ENCODE assay signal across 34 cellular contexts in genomic region chr16:78200623-78201096, GRCh38.
DNase-seq lines count a peak whose midpoint lies in the region; ATAC-seq, FAIRE-seq and TF ChIP-seq lines count a peak whose summit lies in the region.
"Had no signal": no experiment of that assay in that cellular context is flagged by ENCODE, and none has a peak within 500 bp of the region (broad histone marks: within the 10 kb centered on the region; RNA-seq: fewer than 3 reads in every experiment).

No MANE protein-coding gene starts in this region.

- peaks cover 7% of the 10 kb centered on the region for H3K4me1 Mint-ChIP-seq in astrocyte (ENCODE audit: low read depth, unreplicated experiment)
- no peaks in the 10 kb centered on the region for H3K4me1 Mint-ChIP-seq in CD8-positive, alpha-beta T cell (ENCODE audit: low read depth)
- H3K4me1 Mint-ChIP-seq: activated naive CD8-positive, alpha-beta T cell treated with anti-CD3 and anti-CD28 coated beads, Interleukin-2, amount 10 ng/mL, durations not matched to agents 7 days and 5 days had no signal

- no peaks in the 10 kb centered on the region for H3K27me3 Mint-ChIP-seq in astrocyte (ENCODE audit: low read depth, unreplicated experiment)
- no peaks in the 10 kb centered on the region for H3K27me3 Mint-ChIP-seq in CD8-positive, alpha-beta T cell (ENCODE audit: low read depth)
- H3K27me3 Mint-ChIP-seq: activated naive CD8-positive, alpha-beta T cell treated with anti-CD3 and anti-CD28 coated beads, Interleukin-2, amount 10 ng/mL, durations not matched to agents 7 days and 5 days; CD4-positive, CD25-positive, alpha-beta regulatory T cell; effector memory CD8-positive, alpha-beta T cell had no signal

- H3K27ac ChIP-seq in astrocyte (ENCODE audit: low read depth, low read length), result no peak overlapping the region
- peak overlapping the region in 1 of 4 donors; percentile 5 for H3K27ac ChIP-seq in pancreas
- no peak overlapping the region for H3K27ac ChIP-seq in CD8-positive, alpha-beta T cell (ENCODE audit: low read depth, low read length)
- H3K27ac ChIP-seq: ascending aorta, coronary artery, heart right ventricle, neutrophil, thoracic aorta, vagina had no signal

- no peak for FAIRE-seq in astrocyte (lab: Jason Lieb, UNC)
- no peak for FAIRE-seq in pancreas (lab: Jason Lieb, UNC)
- FAIRE-seq: G401.6, HTR-8/SVneo had no signal

- H3K4me3 Mint-ChIP-seq in astrocyte (ENCODE audit: unreplicated experiment), result no peak overlapping the region
- H3K4me3 Mint-ChIP-seq in CD8-positive, alpha-beta T cell, result no peak overlapping the region
- H3K4me3 Mint-ChIP-seq: activated naive CD8-positive, alpha-beta T cell treated with anti-CD3 and anti-CD28 coated beads, Interleukin-2, amount 10 ng/mL, durations not matched to agents 7 days and 5 days; CD4-positive, CD25-positive, alpha-beta regulatory T cell; effector memory CD8-positive, alpha-beta T cell had no signal

- POLR2A ChIA-PET in CD8-positive, alpha-beta T cell (lab: Charles Lee), result no interaction called here

- no peaks in the 10 kb centered on the region for H3K9me3 Mint-ChIP-seq in astrocyte (ENCODE audit: unreplicated experiment)
- H3K9me3 Mint-ChIP-seq in CD8-positive, alpha-beta T cell, result no peaks in the 10 kb centered on the region
- H3K9me3 Mint-ChIP-seq: effector memory CD8-positive, alpha-beta T cell had no signal

- CTCF ChIA-PET in CD8-positive, alpha-beta T cell (lab: Charles Lee), result no interaction called here

- H3K9me3 ChIP-seq in astrocyte (ENCODE audit: insufficient read depth, low read depth, low read length) (no peaks in the 10 kb centered on the region), pancreas (no peaks in the 10 kb centered on the region)
- no peaks in the 10 kb centered on the region for H3K9me3 ChIP-seq in CD8-positive, alpha-beta T cell (ENCODE audit: low read length)
- H3K9me3 ChIP-seq: ascending aorta, heart right ventricle, neutrophil, thoracic aorta, vagina had no signal

- no peaks in the 10 kb centered on the region for H3K36me3 Mint-ChIP-seq in astrocyte (ENCODE audit: low read depth, unreplicated experiment)
- H3K36me3 Mint-ChIP-seq in CD8-positive, alpha-beta T cell, result no peaks in the 10 kb centered on the region

- ATAC-seq in pancreas, result peak in 3 of 4 donors; percentile 68 to 87 (median 70)
- no peak for ATAC-seq in CD8-positive, alpha-beta T cell
- ATAC-seq: effector memory CD8-positive, alpha-beta T cell; heart right ventricle; left cardiac atrium; Right ventricle myocardium inferior; stimulated activated naive CD8-positive, alpha-beta T cell treated with anti-CD3 and anti-CD28 coated beads, Interleukin-15, Interleukin-2, amounts not matched to agents 100 U/mL and 50 U/mL, for 24 hours had no signal

- no peak overlapping the region for H2AFZ ChIP-seq in astrocyte (ENCODE audit: low read depth, low read length)

- 20 to 23% methylated on average over 6 of the region's 6 CpGs for WGBS in pancreas, 2 donors
- 91 to 94% methylated on average over 6 of the region's 6 CpGs for WGBS in lower leg skin, 2 donors

- H3K9ac ChIP-seq in astrocyte (ENCODE audit: low read length), result no peak overlapping the region

- TF ChIP-seq CTCF in astrocyte (IDR thresholded peaks at IDR 0.05; ENCODE audit: insufficient read depth, low read depth, low read length) (no peak), pancreas (IDR thresholded peaks at IDR 0.05) (no peak), lower leg skin (IDR thresholded peaks at IDR 0.05) (no peak)
- no peak for TF ChIP-seq CTCF in CD8-positive, alpha-beta T cell (IDR thresholded peaks at IDR 0.05)

- no peak for TF ChIP-seq POLR2A in lower leg skin (IDR thresholded peaks at IDR 0.05)

- H3K27ac Mint-ChIP-seq in astrocyte (ENCODE audit: unreplicated experiment), result peak overlapping the region; percentile 85
- H3K27ac Mint-ChIP-seq in CD8-positive, alpha-beta T cell, result no peak overlapping the region
- H3K27ac Mint-ChIP-seq: activated naive CD8-positive, alpha-beta T cell treated with anti-CD3 and anti-CD28 coated beads, Interleukin-2, amount 10 ng/mL, durations not matched to agents 7 days and 5 days; effector memory CD8-positive, alpha-beta T cell had no signal

- H3K4me2 ChIP-seq in astrocyte (ENCODE audit: low read length), result no peak overlapping the region

- H3K36me3 ChIP-seq in astrocyte (ENCODE audit: insufficient read depth, low read length) (no peaks in the 10 kb centered on the region), pancreas (no peaks in the 10 kb centered on the region)
- no peaks in the 10 kb centered on the region for H3K36me3 ChIP-seq in CD8-positive, alpha-beta T cell (ENCODE audit: insufficient read depth, low read length)
- H3K36me3 ChIP-seq: ascending aorta, heart right ventricle, neutrophil, thoracic aorta, vagina had no signal

- H3K27me3 ChIP-seq in astrocyte (ENCODE audit: insufficient read depth, low read length), result no peaks in the 10 kb centered on the region
- H3K27me3 ChIP-seq in pancreas, result no peaks in the 10 kb centered on the region
- no peaks in the 10 kb centered on the region for H3K27me3 ChIP-seq in CD8-positive, alpha-beta T cell (ENCODE audit: insufficient read depth, low read length)
- H3K27me3 ChIP-seq: ascending aorta, heart right ventricle, neutrophil, vagina had no signal

- peak; percentile 77 for DNase-seq in NCI-H1092 treated with DMSO at 0.1 percent for 48 hours (lab: John Stamatoyannopoulos, UW)
- DNase-seq in NCI-H1092 (lab: John Stamatoyannopoulos, UW), result no peak
- DNase-seq in NCI-H2081 (lab: John Stamatoyannopoulos, UW), result peak; percentile 11 to 38
- no peak for DNase-seq in astrocyte (ENCODE audit: low read depth)
- no peak for DNase-seq in pancreas
- no peak for DNase-seq in GM03348 (ENCODE audit: low spot score)
- DNase-seq in lower leg skin (ENCODE audit: low spot score in 2 of 2), result no peak
- no peak for DNase-seq in CD8-positive, alpha-beta T cell
- DNase-seq: 8988T; activated CD4-positive, alpha-beta T cell treated with anti-CD3 and anti-CD28 coated beads for 4 hours; activated effector memory CD4-positive, alpha-beta T cell treated with anti-CD3 and anti-CD28 coated beads, Interleukin-2, amount 50 U/mL, for 16 hours; activated naive CD8-positive, alpha-beta T cell treated with anti-CD3 and anti-CD28 coated beads, Interleukin-2, amount 10 ng/mL, durations not matched to agents 7 days and 5 days; activated T-cell treated with anti-CD3 and anti-CD28 coated beads for 4 hours; CD4-positive, CD25-positive, alpha-beta regulatory T cell; DMS 273 treated with DMSO at 0.1 percent for 48 hours; effector memory CD8-positive, alpha-beta T cell; foreskin fibroblast; HCEC 1CT; heart right ventricle; KBM-7; left cardiac atrium; MM.1S; NCI-H1694 treated with DMSO at 0.1 percent for 48 hours; OCI-M1; stimulated activated naive CD8-positive, alpha-beta T cell treated with anti-CD3 and anti-CD28 coated beads, Interleukin-15, Interleukin-2, amounts not matched to agents 100 U/mL and 50 U/mL, for 24 hours; T-helper 2 cell had no signal

- no peaks in the 10 kb centered on the region for H3K4me1 ChIP-seq in astrocyte (ENCODE audit: insufficient read depth, low read length)
- H3K4me1 ChIP-seq in pancreas, result peaks cover 5 to 15% (median 7%) of the 10 kb centered on the region in 3 donors
- H3K4me1 ChIP-seq in CD8-positive, alpha-beta T cell (ENCODE audit: insufficient read depth, low read length), result no peaks in the 10 kb centered on the region
- H3K4me1 ChIP-seq: ascending aorta, vagina had no signal

- H4K20me1 ChIP-seq in astrocyte (ENCODE audit: insufficient read depth, low read length), result no peaks in the 10 kb centered on the region

- intact Hi-C loops in pancreas (cut with DNase I) (no loop called here), lower leg skin (cut with DNase I; ENCODE audit: low total_unique reads) (no loop called here)
- intact Hi-C loops in CD8-positive, alpha-beta T cell (cut with DNase I, micrococcal nuclease), result no loop called here

- no peak overlapping the region for H3K4me3 ChIP-seq in astrocyte (ENCODE audit: insufficient read depth, low read depth, low read length)
- no peak overlapping the region for H3K4me3 ChIP-seq in pancreas
- no peak overlapping the region for H3K4me3 ChIP-seq in lower leg skin (ENCODE audit: low read depth, poor library complexity, severe bottlenecking)
- H3K4me3 ChIP-seq in CD8-positive, alpha-beta T cell (ENCODE audit: low read depth, low read length), result no peak overlapping the region
- H3K4me3 ChIP-seq: ascending aorta, coronary artery, heart right ventricle, thoracic aorta, vagina had no signal

- no peaks in the 10 kb centered on the region for H3K79me2 ChIP-seq in astrocyte (ENCODE audit: insufficient read depth, low read length)

Comparison
In these comparisons a context has a peak if more than half of its experiments do, and no peak if none do; other contexts are left out.
1. DNase-seq: peak in NCI-H1092 treated with DMSO at 0.1 percent for 48 hours (single experiment) and NCI-H2081 (2 of 2); none in NCI-H1092 (single experiment), astrocyte (single experiment), pancreas (0 of 6), GM03348 (single experiment), lower leg skin (0 of 2) and CD8-positive, alpha-beta T cell (0 of 7).